ENCODE assay signal across 30 cellular contexts in genomic region chr6:32624565-32624964, GRCh38. TPM values are rescaled to one million over a fixed set of nuclear protein-coding genes. Genes with fewer than 3 reads are reported as not detected.
DNase-seq lines count a peak whose midpoint lies in the region; ATAC-seq and TF ChIP-seq lines count a peak whose summit lies in the region.
"Had no signal": no experiment of that assay in that cellular context is flagged by ENCODE, and none has a peak within 500 bp of the region (broad histone marks: within the 10 kb centered on the region; RNA-seq: fewer than 3 reads in every experiment).

No MANE protein-coding gene starts in this region.

- no peaks in the 10 kb centered on the region for H3K36me3 Mint-ChIP-seq in activated T-cell treated with anti-CD3 and anti-CD28 coated beads, Interleukin-2, amount 50 U/mL, for 72 hours (ENCODE audit: insufficient read depth in 2 of 2)
- H3K36me3 Mint-ChIP-seq in activated B cell treated with CpG ODN at 0.5 μM for 24 hours (ENCODE audit: low read depth) = peaks cover 4% of the 10 kb centered on the region
- peaks cover 4% of the 10 kb centered on the region for H3K36me3 Mint-ChIP-seq in natural killer cell treated with Interleukin-12 subunit alpha and Interleukin-12 subunit beta and Interleukin-15 and Interleukin-18, amount 100 ng/mL, for 72 hours

- no peaks in the 10 kb centered on the region for H3K79me2 ChIP-seq in DOHH2 (ENCODE audit: control insufficient read depth, low read length)

- H3K4me1 Mint-ChIP-seq in activated T-cell treated with anti-CD3 and anti-CD28 coated beads, Interleukin-2, amount 50 U/mL, for 72 hours (ENCODE audit: low read depth) = peaks cover 44% of the 10 kb centered on the region
- peaks cover 91% of the 10 kb centered on the region for H3K4me1 Mint-ChIP-seq in activated B cell treated with CpG ODN at 0.5 μM for 24 hours
- peaks cover 42 to 58% of the 10 kb centered on the region in 2 donors for H3K4me1 Mint-ChIP-seq in natural killer cell treated with Interleukin-12 subunit alpha and Interleukin-12 subunit beta and Interleukin-15 and Interleukin-18, amount 100 ng/mL, for 72 hours (ENCODE audit: low read depth in 2 of 2)

- H3K9me3 ChIP-seq in DOHH2 (ENCODE audit: control insufficient read depth, insufficient read depth, low read length) = no peaks in the 10 kb centered on the region; the same call in 1 of the 2 replicates
- H3K9me3 ChIP-seq: left lung, MG63, Peyer's patch, upper lobe of right lung had no signal

- TF ChIP-seq CTCF in DOHH2 (IDR thresholded peaks at IDR 0.05; ENCODE audit: low read depth, low read length, poor library complexity, severe bottlenecking) (no peak), activated B cell treated with CpG ODN at 0.5 μM for 24 hours (IDR thresholded peaks at IDR 0.05) (no peak)

- peaks cover 21% of the 10 kb centered on the region for H3F3A ChIP-seq in DOHH2 (ENCODE audit: control insufficient read depth, insufficient read depth)

- H3K27me3 ChIP-seq in DOHH2 (ENCODE audit: control insufficient read depth, low read length) = no peaks in the 10 kb centered on the region
- H3K27me3 ChIP-seq: left lung, MG63, Peyer's patch, upper lobe of right lung had no signal

- H3K4me3 ChIP-seq in DOHH2 (ENCODE audit: low read length) = peak overlapping the region; percentile 68
- H3K4me3 ChIP-seq: left lung, MG63, Peyer's patch, skin epidermis, upper lobe of right lung had no signal

- peak overlapping the region; percentile 51 for H3K27ac Mint-ChIP-seq in activated T-cell treated with anti-CD3 and anti-CD28 coated beads, Interleukin-2, amount 50 U/mL, for 72 hours
- peak overlapping the region; percentile 100 for H3K27ac Mint-ChIP-seq in activated B cell treated with CpG ODN at 0.5 μM for 24 hours
- peak overlapping the region; percentile 95 for H3K27ac Mint-ChIP-seq in natural killer cell treated with Interleukin-12 subunit alpha and Interleukin-12 subunit beta and Interleukin-15 and Interleukin-18, amount 100 ng/mL, for 72 hours
- H3K27ac Mint-ChIP-seq: endodermal cell had no signal

- H3K36me3 ChIP-seq in DOHH2 (ENCODE audit: control insufficient read depth, low read length) = no peaks in the 10 kb centered on the region
- H3K36me3 ChIP-seq: left lung, MG63, Peyer's patch, upper lobe of right lung, WERI-Rb-1 had no signal

- POLR2A ChIA-PET in activated B cell treated with CpG ODN at 0.5 μM for 24 hours (lab: Charles Lee) = interaction anchor here (1.0 to 6.3 kb wide), 8 partner anchors 13 to 229 kb away, joined by 3 to 360 read pairs (median 55); partner anchors contain the start of genes HLA-DQA1, HLA-DRA, HLA-DRB1 and HLA-DRB5

- H3K4me3 Mint-ChIP-seq in activated T-cell treated with anti-CD3 and anti-CD28 coated beads, Interleukin-2, amount 50 U/mL, for 72 hours = no peak overlapping the region
- peak overlapping the region; percentile 79 for H3K4me3 Mint-ChIP-seq in activated B cell treated with CpG ODN at 0.5 μM for 24 hours
- peak overlapping the region; percentile 47 for H3K4me3 Mint-ChIP-seq in natural killer cell treated with Interleukin-12 subunit alpha and Interleukin-12 subunit beta and Interleukin-15 and Interleukin-18, amount 100 ng/mL, for 72 hours
- H3K4me3 Mint-ChIP-seq: endodermal cell had no signal

- peak overlapping the region; percentile 95 for H3K27ac ChIP-seq in DOHH2 (ENCODE audit: low read depth, low read length)
- H3K27ac ChIP-seq: left lung, upper lobe of right lung, WERI-Rb-1 had no signal

- no peaks in the 10 kb centered on the region for H3K9me3 Mint-ChIP-seq in activated T-cell treated with anti-CD3 and anti-CD28 coated beads, Interleukin-2, amount 50 U/mL, for 72 hours
- H3K9me3 Mint-ChIP-seq in activated B cell treated with CpG ODN at 0.5 μM for 24 hours = no peaks in the 10 kb centered on the region
- peaks cover 5% of the 10 kb centered on the region for H3K9me3 Mint-ChIP-seq in natural killer cell treated with Interleukin-12 subunit alpha and Interleukin-12 subunit beta and Interleukin-15 and Interleukin-18, amount 100 ng/mL, for 72 hours
- H3K9me3 Mint-ChIP-seq: endodermal cell had no signal

- DNase-seq in activated T-cell treated with anti-CD3 and anti-CD28 coated beads, Interleukin-2, amount 50 U/mL, for 72 hours = no peak
- no peak for DNase-seq in activated T-cell treated with anti-CD3 and anti-CD28 coated beads, Interleukin-2, amount 50 U/mL, for 1 hour
- DNase-seq in activated B cell treated with CpG ODN at 0.5 μM for 24 hours = no peak
- DNase-seq in natural killer cell treated with Interleukin-12 subunit alpha and Interleukin-12 subunit beta and Interleukin-15 and Interleukin-18, amount 100 ng/mL, for 72 hours (ENCODE audit: low spot score) = no peak
- no peak for DNase-seq in NCI-H446 (lab: John Stamatoyannopoulos, UW)
- DNase-seq in GM19240 (ENCODE audit: insufficient read length, low spot score) = no peak
- DNase-seq in NCI-H1048 (lab: John Stamatoyannopoulos, UW) = no peak
- DNase-seq: activated gamma-delta T cell; activated T-cell treated with anti-CD3 and anti-CD28 coated beads for 4 hours; Calu3; caudate nucleus; cortex of kidney; DND-41; endodermal cell; glutamatergic neuron; GOT3; islet precursor cell; KBM-7; left lung; mesendoderm; MG63; NCI-H2029 treated with DMSO at 0.1 percent for 48 hours; NCI-H526 treated with DMSO at 0.1 percent for 48 hours; Peyer's patch; SHP77; stimulated activated naive CD4-positive, alpha-beta T cell; upper lobe of right lung; WERI-Rb-1 had no signal

- no peaks in the 10 kb centered on the region for H3K9me2 ChIP-seq in DOHH2 (replicated peaks; ENCODE audit: control insufficient read depth, low read length)

- H4K20me1 ChIP-seq in DOHH2 (ENCODE audit: control insufficient read depth, insufficient read depth, low read depth, low read length) = no peaks in the 10 kb centered on the region

- intact Hi-C loops in activated B cell treated with CpG ODN at 0.5 μM for 24 hours (cut with micrococcal nuclease) = loop anchor here (5.0 to 10.0 kb wide), 2 partner anchors 348 to 1060 kb away; no protein-coding TSS in a partner anchor

- ATAC-seq in activated T-cell treated with anti-CD3 and anti-CD28 coated beads, Interleukin-2, amount 50 U/mL, for 72 hours (replicated peaks in 1 of 2) = no peak
- ATAC-seq in activated B cell treated with CpG ODN at 0.5 μM for 24 hours (ENCODE audit: low read depth) = no peak
- no peak for ATAC-seq in natural killer cell treated with Interleukin-12 subunit alpha and Interleukin-12 subunit beta and Interleukin-15 and Interleukin-18, amount 100 ng/mL, for 72 hours
- ATAC-seq: left lung, upper lobe of right lung had no signal

- peaks cover 78% of the 10 kb centered on the region for H3K4me1 ChIP-seq in DOHH2 (ENCODE audit: control insufficient read depth, low read length)
- H3K4me1 ChIP-seq: Peyer's patch, upper lobe of right lung had no signal

- peak overlapping the region; percentile 89 for H3K4me2 ChIP-seq in DOHH2 (ENCODE audit: low read length)

- CTCF ChIA-PET in activated B cell treated with CpG ODN at 0.5 μM for 24 hours (lab: Charles Lee) = no interaction called here

- H3K27me3 Mint-ChIP-seq in activated T-cell treated with anti-CD3 and anti-CD28 coated beads, Interleukin-2, amount 50 U/mL, for 72 hours (ENCODE audit: low read depth) = no peaks in the 10 kb centered on the region
- no peaks in the 10 kb centered on the region for H3K27me3 Mint-ChIP-seq in activated B cell treated with CpG ODN at 0.5 μM for 24 hours
- no peaks in the 10 kb centered on the region for H3K27me3 Mint-ChIP-seq in natural killer cell treated with Interleukin-12 subunit alpha and Interleukin-12 subunit beta and Interleukin-15 and Interleukin-18, amount 100 ng/mL, for 72 hours

RNA-seq across cellular contexts. Expression of gene HLA-DQA1, which starts 12.6 kb away (rescaled TPM):
- total RNA-seq in activated T-cell treated with anti-CD3 and anti-CD28 coated beads, Interleukin-2, amount 50 U/mL, for 72 hours = 1 to 10 TPM; 2.2 to 3.7 TPM
- total RNA-seq in activated B cell treated with CpG ODN at 0.5 μM for 24 hours = 628 and 664 TPM in 2 replicates
- 10 to 100 TPM in 1 of 2 donors, 1 to 10 TPM in 1; 7.8 to 92.0 TPM for total RNA-seq in natural killer cell treated with Interleukin-12 subunit alpha and Interleukin-12 subunit beta and Interleukin-15 and Interleukin-18, amount 100 ng/mL, for 72 hours

RNA-seq across cellular contexts. Expression of gene HLA-DRB1, which starts 34.9 kb away (rescaled TPM):
- total RNA-seq in activated T-cell treated with anti-CD3 and anti-CD28 coated beads, Interleukin-2, amount 50 U/mL, for 72 hours = 10 to 100 TPM in 1 of 2 donors, 1 to 10 TPM in 1; 7.4 to 15.1 TPM
- total RNA-seq in activated B cell treated with CpG ODN at 0.5 μM for 24 hours = 621 and 630 TPM in 2 replicates
- 100 to 1,000 TPM in 1 of 2 donors, 10 to 100 TPM in 1; 69.9 to 117 TPM for total RNA-seq in natural killer cell treated with Interleukin-12 subunit alpha and Interleukin-12 subunit beta and Interleukin-15 and Interleukin-18, amount 100 ng/mL, for 72 hours

RNA-seq across cellular contexts. Expression of gene HLA-DQB1, which starts 41.9 kb away (rescaled TPM):
- total RNA-seq in activated T-cell treated with anti-CD3 and anti-CD28 coated beads, Interleukin-2, amount 50 U/mL, for 72 hours = 1 to 10 TPM; 2.5 to 2.9 TPM
- total RNA-seq in activated B cell treated with CpG ODN at 0.5 μM for 24 hours = 262 and 310 TPM in 2 replicates
- total RNA-seq in natural killer cell treated with Interleukin-12 subunit alpha and Interleukin-12 subunit beta and Interleukin-15 and Interleukin-18, amount 100 ng/mL, for 72 hours = 10 to 100 TPM; 21.0 to 48.6 TPM

Comparison
In these comparisons a context has a peak if more than half of its experiments do, and no peak if none do; other contexts are left out.
1. H3K4me3 Mint-ChIP-seq: peak in activated B cell treated with CpG ODN at 0.5 μM for 24 hours (single experiment) and natural killer cell treated with Interleukin-12 subunit alpha and Interleukin-12 subunit beta and Interleukin-15 and Interleukin-18, amount 100 ng/mL, for 72 hours (single experiment); none in activated T-cell treated with anti-CD3 and anti-CD28 coated beads, Interleukin-2, amount 50 U/mL, for 72 hours (0 of 2).
2. RNA of gene HLA-DRB1, which starts 34.9 kb away (total RNA-seq): 621 to 630 TPM in activated B cell treated with CpG ODN at 0.5 μM for 24 hours and 69.9 to 117 TPM in natural killer cell treated with Interleukin-12 subunit alpha and Interleukin-12 subunit beta and Interleukin-15 and Interleukin-18, amount 100 ng/mL, for 72 hours; 7.4 to 15.1 TPM in activated T-cell treated with anti-CD3 and anti-CD28 coated beads, Interleukin-2, amount 50 U/mL, for 72 hours; every median in the first group is over 4 times any median in the second.
3. RNA of gene HLA-DQB1, which starts 41.9 kb away (total RNA-seq): 262 to 310 TPM in activated B cell treated with CpG ODN at 0.5 μM for 24 hours and 21.0 to 48.6 TPM in natural killer cell treated with Interleukin-12 subunit alpha and Interleukin-12 subunit beta and Interleukin-15 and Interleukin-18, amount 100 ng/mL, for 72 hours; 2.5 to 2.9 TPM in activated T-cell treated with anti-CD3 and anti-CD28 coated beads, Interleukin-2, amount 50 U/mL, for 72 hours; every median in the first group is over 4 times any median in the second.
4. Peak in every context shown above with its lines, with median percentiles within 50 percentile points of each other: H3K27ac Mint-ChIP-seq.